In genomic region chr18:55779711-55780590, GRCh38 we compare ENCODE assay signal across 8 cellular contexts.
DNase-seq lines count a peak whose midpoint lies in the region; TF ChIP-seq lines count a peak whose summit lies in the region.

No MANE protein-coding gene starts in this region.

- H3K9me3 ChIP-seq in OCI-LY3 (ENCODE audit: insufficient read depth, low read length) (no peaks in the 10 kb centered on the region), endocrine pancreas (ENCODE audit: control insufficient read depth, low read length) (no peaks in the 10 kb centered on the region), mesodermal cell (ENCODE audit: control insufficient read depth, low read length) (no peaks in the 10 kb centered on the region), thymus (ENCODE audit: control insufficient read depth) (no peaks in the 10 kb centered on the region)

- H3K27ac ChIP-seq in OCI-LY3 (ENCODE audit: low read length), result peak overlapping the region; percentile 90
- H3K27ac ChIP-seq in mesodermal cell (ENCODE audit: low read depth, low read length, severe bottlenecking), result no peak overlapping the region
- peak overlapping the region; percentile 70 for H3K27ac ChIP-seq in thymus (ENCODE audit: low read depth)

- no peaks in the 10 kb centered on the region for H3K36me3 ChIP-seq in OCI-LY3 (replicated peaks; ENCODE audit: low read depth, low read length)
- H3K36me3 ChIP-seq in endocrine pancreas (ENCODE audit: control insufficient read depth, insufficient read depth, low read length), result no peaks in the 10 kb centered on the region
- H3K36me3 ChIP-seq in mesodermal cell (ENCODE audit: control insufficient read depth, insufficient read depth, low read length), result no peaks in the 10 kb centered on the region
- H3K36me3 ChIP-seq in thymus (ENCODE audit: control insufficient read depth, insufficient read depth), result no peaks in the 10 kb centered on the region

- WGBS in mesodermal cell (ENCODE audit: insufficient coverage in 2 of 2), 2 experiments, result 2% methylated on average over 48 to 76 of the region's 88 CpGs
- WGBS in thymus, result under 1% methylated on average over 88 of the region's 88 CpGs

- H3K4me3 ChIP-seq in OCI-LY3 (ENCODE audit: low read length) (peak overlapping the region; percentile 75), endocrine pancreas (ENCODE audit: control insufficient read depth, insufficient read depth, low read length) (peak overlapping the region; percentile 59), mesodermal cell (ENCODE audit: extremely low read depth, insufficient read depth, low read length, poor library complexity, severe bottlenecking) (peak overlapping the region; percentile 44), thymus (ENCODE audit: low read length) (peak overlapping the region; percentile 49)

- H3K4me3 Mint-ChIP-seq in activated T-cell treated with anti-CD3 and anti-CD28 coated beads, Interleukin-2, amount 50 U/mL, for 24 hours, result peak overlapping the region; percentile 39

- no peak overlapping the region for H3K27ac Mint-ChIP-seq in activated T-cell treated with anti-CD3 and anti-CD28 coated beads, Interleukin-2, amount 50 U/mL, for 24 hours

- H3K4me2 ChIP-seq in OCI-LY3 (ENCODE audit: low read length), result peak overlapping the region; percentile 86

- H3K4me1 Mint-ChIP-seq in activated T-cell treated with anti-CD3 and anti-CD28 coated beads, Interleukin-2, amount 50 U/mL, for 24 hours (ENCODE audit: low read depth), result peaks cover 11% of the 10 kb centered on the region

- H3K79me2 ChIP-seq in OCI-LY3 (ENCODE audit: low read length), result peaks cover 45% of the 10 kb centered on the region

- peaks cover 62% of the 10 kb centered on the region for H3K27me3 Mint-ChIP-seq in activated T-cell treated with anti-CD3 and anti-CD28 coated beads, Interleukin-2, amount 50 U/mL, for 24 hours

- peak overlapping the region; percentile 93 for H3K9ac ChIP-seq in OCI-LY3 (ENCODE audit: low read length)
- peak overlapping the region; percentile 57 for H3K9ac ChIP-seq in endocrine pancreas (ENCODE audit: control insufficient read depth, insufficient read depth, low read length)

- peak overlapping the region; percentile 20 for H2AFZ ChIP-seq in OCI-LY3 (ENCODE audit: low read depth, low read length)

- H3K27me3 ChIP-seq in OCI-LY3 (ENCODE audit: low read depth, low read length) (no peaks in the 10 kb centered on the region), endocrine pancreas (ENCODE audit: control insufficient read depth, insufficient read depth, low read length) (no peaks in the 10 kb centered on the region), thymus (ENCODE audit: control insufficient read depth, insufficient read depth) (peaks cover 13% of the 10 kb centered on the region)

- DNase-seq in activated T-cell treated with anti-CD3 and anti-CD28 coated beads, Interleukin-2, amount 50 U/mL, for 24 hours, result no peak
- no peak for DNase-seq in activated T-cell treated with anti-CD3 and anti-CD28 coated beads for 4 hours
- no peak for DNase-seq in NCI-H1436 treated with DMSO at 0.1 percent for 48 hours (lab: John Stamatoyannopoulos, UW)
- DNase-seq in NK-92 treated with Interleukin-12 subunit alpha and Interleukin-12 subunit beta, amount 100 ng/mL, for 24 hours (lab: John Stamatoyannopoulos, UW), result no peak

- no peaks in the 10 kb centered on the region for H3K9me3 Mint-ChIP-seq in activated T-cell treated with anti-CD3 and anti-CD28 coated beads, Interleukin-2, amount 50 U/mL, for 24 hours

- TF ChIP-seq CTCF in OCI-LY3 (IDR thresholded peaks at IDR 0.05; ENCODE audit: low read depth, low read length), result peak; percentile 38

- H3K36me3 Mint-ChIP-seq in activated T-cell treated with anti-CD3 and anti-CD28 coated beads, Interleukin-2, amount 50 U/mL, for 24 hours (ENCODE audit: low read depth), result no peaks in the 10 kb centered on the region

- peaks cover 78% of the 10 kb centered on the region for H3K4me1 ChIP-seq in OCI-LY3 (ENCODE audit: low read length)
- H3K4me1 ChIP-seq in endocrine pancreas (ENCODE audit: control insufficient read depth, insufficient read depth, low read length), result no peaks in the 10 kb centered on the region
- H3K4me1 ChIP-seq in mesodermal cell (ENCODE audit: control insufficient read depth, insufficient read depth, low read length, poor library complexity, severe bottlenecking), result peaks cover 23% of the 10 kb centered on the region
- H3K4me1 ChIP-seq in thymus (ENCODE audit: control insufficient read depth, insufficient read depth, low read length), result peaks cover 11% of the 10 kb centered on the region

- no peaks in the 10 kb centered on the region for H4K20me1 ChIP-seq in OCI-LY3 (ENCODE audit: insufficient read depth, low read length)
